1 cellular context compared by ENCODE assay signal in genomic region chr6:112145080-112145573, GRCh38.
TF ChIP-seq lines count a peak whose summit lies in the region.

No MANE protein-coding gene starts in this region.

TF ChIP-seq in HepG2, 621 proteins besides CTCF, POLR2A, EP300 and RAD21 (continued from another document and continues in another):
- no peak for TF ChIP-seq TFE3 (CRISPR knock-in tag; IDR thresholded peaks at IDR 0.05)
- peak; percentile 41; the same call in 1 of the 2 replicates for TF ChIP-seq MAX (IDR thresholded peaks at IDR 0.05)
- no peak for TF ChIP-seq ISX (CRISPR knock-in tag; conservative IDR thresholded peaks at IDR 0.05)
- TF ChIP-seq MYC (CRISPR knock-in tag; IDR thresholded peaks at IDR 0.05; ENCODE audit: borderline replicate concordance) = peak; percentile 38; the same call in 1 of the 2 replicates
- TF ChIP-seq ZBTB26 (CRISPR knock-in tag; IDR thresholded peaks at IDR 0.05; ENCODE audit: borderline replicate concordance) = 0 out of 2 replicates have a peak, but pooled peaks have one; percentile 23
- peak; percentile 68; the same call in 1 of the 2 replicates for TF ChIP-seq ZMYM3 (CRISPR knock-in tag; IDR thresholded peaks at IDR 0.05)
- no peak for TF ChIP-seq ZBED4 (CRISPR knock-in tag; IDR thresholded peaks at IDR 0.05; ENCODE audit: borderline replicate concordance)
- TF ChIP-seq ZNF460 (CRISPR knock-in tag; IDR thresholded peaks at IDR 0.05; ENCODE audit: borderline replicate concordance) = no peak
- peak; percentile 39; the same call in 1 of the 2 replicates for TF ChIP-seq ZNF670 (CRISPR knock-in tag; IDR thresholded peaks at IDR 0.05; ENCODE audit: borderline replicate concordance)
- TF ChIP-seq ZNF274 (CRISPR knock-in tag; IDR thresholded peaks at IDR 0.05) = peak; percentile 63; the same call in 1 of the 2 replicates
- no peak for TF ChIP-seq SNAPC2 (CRISPR knock-in tag; IDR thresholded peaks at IDR 0.05)
- no peak for TF ChIP-seq ATM (IDR thresholded peaks at IDR 0.05; ENCODE audit: borderline replicate concordance)
- TF ChIP-seq ZNF598 (CRISPR knock-in tag; IDR thresholded peaks at IDR 0.05; ENCODE audit: borderline replicate concordance) = peak; percentile 59; the same call in 1 of the 2 replicates
- TF ChIP-seq ESRRA (CRISPR knock-in tag; IDR thresholded peaks at IDR 0.05; ENCODE audit: low read depth) = no peak; the same call in 1 of the 2 replicates
- peak; percentile 19 for TF ChIP-seq SKI (IDR thresholded peaks at IDR 0.05; ENCODE audit: partially characterized antibody)
- TF ChIP-seq TBX2 (CRISPR knock-in tag; IDR thresholded peaks at IDR 0.05; ENCODE audit: borderline replicate concordance) = peak; percentile 28; the same call in 1 of the 2 replicates
- TF ChIP-seq ZNF644 (CRISPR knock-in tag; IDR thresholded peaks at IDR 0.05; ENCODE audit: low read depth) = peak; percentile 49; the same call in 1 of the 2 replicates
- no peak for TF ChIP-seq PAXIP1 (CRISPR knock-in tag; conservative IDR thresholded peaks at IDR 0.05)
- no peak for TF ChIP-seq ZNF672 (CRISPR knock-in tag; IDR thresholded peaks at IDR 0.05)
- no peak for TF ChIP-seq ELF4 (CRISPR knock-in tag; IDR thresholded peaks at IDR 0.05; ENCODE audit: borderline replicate concordance)
- no peak for TF ChIP-seq ZNF10 (CRISPR knock-in tag; IDR thresholded peaks at IDR 0.05; ENCODE audit: borderline replicate concordance, low read depth)
- TF ChIP-seq FOXO1 (CRISPR knock-in tag; IDR thresholded peaks at IDR 0.05) = peak; percentile 12; the same call in 1 of the 2 replicates
- TF ChIP-seq NFIC (IDR thresholded peaks at IDR 0.05; ENCODE audit: low read length) = 0 out of 2 replicates have a peak, but pooled peaks have one; percentile 36
- TF ChIP-seq ZEB1 (IDR thresholded peaks at IDR 0.05; ENCODE audit: insufficient replicate concordance, low read depth) = peak; percentile 44
- TF ChIP-seq MYPOP (CRISPR knock-in tag; IDR thresholded peaks at IDR 0.05) = no peak
- TF ChIP-seq SP4 (CRISPR knock-in tag; IDR thresholded peaks at IDR 0.05) = peak; percentile 59; the same call in 1 of the 2 replicates
- TF ChIP-seq NAIF1 (CRISPR knock-in tag; IDR thresholded peaks at IDR 0.05; ENCODE audit: borderline replicate concordance) = no peak
- peak; percentile 30; the same call in 1 of the 2 replicates for TF ChIP-seq ZSCAN9 (CRISPR knock-in tag; IDR thresholded peaks at IDR 0.05; ENCODE audit: borderline replicate concordance)
- TF ChIP-seq TEAD2 (CRISPR knock-in tag; IDR thresholded peaks at IDR 0.05) = no peak
- TF ChIP-seq ZMYM2 (CRISPR knock-in tag; IDR thresholded peaks at IDR 0.05) = peak; percentile 83
- no peak for TF ChIP-seq PAWR (CRISPR knock-in tag; IDR thresholded peaks at IDR 0.05; ENCODE audit: borderline replicate concordance)
- no peak for TF ChIP-seq ZNF841 (CRISPR knock-in tag; IDR thresholded peaks at IDR 0.05; ENCODE audit: borderline replicate concordance)
- TF ChIP-seq HDAC1 (CRISPR knock-in tag; IDR thresholded peaks at IDR 0.05) = peak; percentile 58; the same call in 1 of the 2 replicates
- TF ChIP-seq PRDM15 (CRISPR knock-in tag; IDR thresholded peaks at IDR 0.05) = no peak
- no peak for TF ChIP-seq POGZ (CRISPR knock-in tag; IDR thresholded peaks at IDR 0.05)
- peak; percentile 26; the same call in 1 of the 2 replicates for TF ChIP-seq ZNF768 (CRISPR knock-in tag; IDR thresholded peaks at IDR 0.05)
- 0 out of 2 replicates have a peak, but pooled peaks have one; percentile 40 for TF ChIP-seq BRF2 (CRISPR knock-in tag; IDR thresholded peaks at IDR 0.05)
- TF ChIP-seq LCORL (IDR thresholded peaks at IDR 0.05) = no peak
- TF ChIP-seq LCORL (CRISPR knock-in tag; IDR thresholded peaks at IDR 0.05) = no peak; the same call in 1 of the 2 replicates
- no peak for TF ChIP-seq ARNTL (CRISPR knock-in tag; IDR thresholded peaks at IDR 0.05)
- TF ChIP-seq REST (IDR thresholded peaks at IDR 0.05; ENCODE audit: borderline replicate concordance in 1 of 2, low read depth in 1 of 2, low read length in 2 of 2) = no peak
- peak; percentile 62 for TF ChIP-seq GATAD2A (CRISPR knock-in tag; IDR thresholded peaks at IDR 0.05)
